In the genomic region with DNA sequence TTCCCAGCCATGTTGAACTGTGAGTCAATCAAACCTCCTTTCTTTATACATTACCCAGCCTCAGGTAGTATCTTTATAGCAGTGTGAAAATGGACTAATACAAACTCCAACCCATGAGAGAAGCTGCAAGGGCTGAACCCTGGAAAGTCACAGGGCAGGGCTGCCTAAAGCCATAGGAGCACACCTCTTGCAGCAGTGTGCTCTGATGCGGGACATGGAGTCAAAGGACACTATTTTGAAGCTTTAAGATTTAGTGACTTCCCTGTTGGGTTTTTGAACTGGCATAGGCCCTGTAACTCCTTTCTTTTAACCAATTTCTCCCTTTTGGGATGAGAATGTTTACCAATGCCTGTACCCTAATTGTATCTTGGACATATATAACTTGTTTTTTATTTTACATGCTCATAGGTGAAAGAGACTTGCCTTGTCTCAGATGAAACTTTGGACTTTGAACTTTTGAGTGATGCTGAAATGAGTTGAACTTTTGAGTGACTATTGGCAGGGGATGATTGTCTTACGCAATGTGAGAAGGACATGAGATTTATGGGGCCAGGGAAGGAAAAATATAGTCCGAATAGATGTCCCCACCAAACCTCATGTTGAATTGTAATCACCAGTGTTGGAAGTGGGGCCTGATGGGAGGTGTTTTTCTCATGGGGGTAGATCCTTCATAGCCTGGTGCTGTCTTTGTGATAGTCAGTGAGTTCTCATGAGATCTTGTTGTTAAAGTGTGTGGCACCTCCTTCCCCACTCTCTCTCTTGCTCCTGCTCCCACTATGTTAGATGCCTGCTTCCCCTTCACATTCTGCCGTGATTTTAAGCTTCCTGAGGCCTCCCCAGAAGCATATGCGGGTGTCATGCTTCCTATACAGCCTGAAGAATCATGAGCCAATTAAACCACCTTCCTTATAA, we compare ENCODE assay signal across 1 cellular context.
TF ChIP-seq lines count a peak whose summit lies in the region.

No MANE protein-coding gene starts in this region.

TF ChIP-seq in HepG2, 621 proteins besides CTCF, POLR2A, EP300 and RAD21 (continued from another document):
- TF ChIP-seq NCOR1 (IDR thresholded peaks at IDR 0.05; ENCODE audit: borderline replicate concordance, low read length) (peak; percentile 55; the same call in 1 of the 2 replicates), CEBPB (IDR thresholded peaks at IDR 0.05; ENCODE audit: borderline replicate concordance, low read depth, low read length) (peak; percentile 93), ZNF644 (CRISPR knock-in tag; IDR thresholded peaks at IDR 0.05; ENCODE audit: low read depth) (peak; percentile 43; the same call in 1 of the 2 replicates), GATAD2A (CRISPR knock-in tag; IDR thresholded peaks at IDR 0.05) (0 out of 2 replicates have a peak, but pooled peaks have one; percentile 18)
